13 cellular contexts compared by ENCODE assay signal in the genomic region with DNA sequence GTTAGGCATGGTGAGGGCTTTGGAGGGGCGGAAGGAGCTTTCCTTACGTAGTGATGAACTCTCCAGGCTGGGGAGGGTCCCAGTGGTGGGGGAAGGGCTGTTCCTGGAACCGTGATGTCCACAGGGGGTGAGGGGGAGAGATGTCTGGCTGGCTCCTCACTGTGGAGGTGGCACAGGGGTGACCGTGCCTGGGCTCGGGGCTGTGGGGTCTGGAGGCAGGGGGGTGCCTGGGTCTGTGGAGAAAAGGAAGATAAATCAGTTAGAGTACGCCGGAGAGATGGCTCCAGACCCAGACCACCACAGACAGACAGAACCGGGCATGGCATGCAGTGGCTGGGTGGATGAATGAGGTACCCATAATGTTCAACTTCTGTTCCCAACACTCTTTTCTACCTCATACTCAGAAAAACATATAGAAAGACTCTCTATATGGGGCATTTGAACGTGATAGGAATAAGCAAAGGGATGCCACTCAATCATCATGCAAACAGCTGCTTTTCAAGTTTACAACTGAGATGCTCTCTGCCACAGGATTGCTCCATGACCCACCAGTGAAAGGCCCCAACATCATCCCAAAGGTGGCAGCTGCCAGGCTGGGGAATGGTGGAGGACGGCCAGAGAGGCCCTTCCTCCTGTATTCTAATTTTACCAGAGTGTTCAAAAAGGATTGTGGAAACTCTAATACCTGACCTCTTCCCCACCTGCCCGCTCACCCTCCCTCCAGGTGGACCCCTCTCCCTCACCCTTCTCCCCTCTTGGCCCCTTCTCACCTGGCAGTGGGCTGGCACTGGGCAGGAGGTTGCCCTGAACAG. TPM values are rescaled to one million over a fixed set of nuclear protein-coding genes. Genes with fewer than 3 reads are reported as not detected.
DNase-seq lines count a peak whose midpoint lies in the region; ATAC-seq and TF ChIP-seq lines count a peak whose summit lies in the region.
"Had no signal": no experiment of that assay in that cellular context is flagged by ENCODE, and none has a peak within 500 bp of the region (broad histone marks: within the 10 kb centered on the region; RNA-seq: fewer than 3 reads in every experiment).

No MANE protein-coding gene starts in this region.

- CTCF ChIA-PET in activated CD8-positive, alpha-beta T cell treated with anti-CD3 and anti-CD28 coated beads for 36 hours (lab: Charles Lee) = interaction anchor here (1.2 to 3.9 kb wide), 2 partner anchors 25 to 44 kb away, joined by 4 to 25 read pairs; a partner anchor contains a TSS

- no peak for ATAC-seq in activated CD8-positive, alpha-beta T cell treated with anti-CD3 and anti-CD28 coated beads for 36 hours
- ATAC-seq in HG03457 (IDR thresholded peaks at IDR 0.05; ENCODE audit: unreplicated experiment) (no peak), HG03565 (IDR thresholded peaks at IDR 0.05; ENCODE audit: unreplicated experiment) (no peak)

- H3K36me3 Mint-ChIP-seq in activated CD8-positive, alpha-beta T cell treated with anti-CD3 and anti-CD28 coated beads for 36 hours (ENCODE audit: low read depth) = peaks cover 62% of the 10 kb centered on the region

- no peak overlapping the region for H3K4me3 Mint-ChIP-seq in activated CD8-positive, alpha-beta T cell treated with anti-CD3 and anti-CD28 coated beads for 36 hours

- peak; percentile 31 for TF ChIP-seq POLR2A in GM19099 (IDR thresholded peaks at IDR 0.05; ENCODE audit: extremely low read depth, insufficient read length, low read depth)

- H3K27me3 Mint-ChIP-seq in activated CD8-positive, alpha-beta T cell treated with anti-CD3 and anti-CD28 coated beads for 36 hours = no peaks in the 10 kb centered on the region
- H3K27me3 Mint-ChIP-seq: naive B cell had no signal

- no peaks in the 10 kb centered on the region for H3K9me3 Mint-ChIP-seq in activated CD8-positive, alpha-beta T cell treated with anti-CD3 and anti-CD28 coated beads for 36 hours
- H3K9me3 Mint-ChIP-seq: naive B cell had no signal

- no peak for TF ChIP-seq CTCF in 22Rv1 (IDR thresholded peaks at IDR 0.05)
- no peak for TF ChIP-seq CTCF in activated CD8-positive, alpha-beta T cell treated with anti-CD3 and anti-CD28 coated beads for 36 hours (IDR thresholded peaks at IDR 0.05)

- DNase-seq in activated CD8-positive, alpha-beta T cell treated with anti-CD3 and anti-CD28 coated beads for 36 hours = no peak
- peak; percentile 20 for DNase-seq in kidney tubule cell (ENCODE audit: low spot score)
- no peak for DNase-seq in stimulated activated CD4-positive, alpha-beta T cell treated with anti-CD3 and anti-CD28 coated beads, Interleukin-1b, Interleukin-23, amount 100 ng/mL, for 48 hours
- no peak for DNase-seq in T1000 (lab: John Stamatoyannopoulos, UW)
- DNase-seq: activated CD8-positive, alpha-beta memory T cell treated with anti-CD3 and anti-CD28 coated beads for 24 hours; naive B cell; NCI-H748 treated with DMSO at 0.1 percent for 48 hours; stimulated activated naive CD4-positive, alpha-beta T cell treated with Interleukin-2 at 50 U/mL for 16 hours had no signal

- H3K27ac Mint-ChIP-seq in activated CD8-positive, alpha-beta T cell treated with anti-CD3 and anti-CD28 coated beads for 36 hours = peak overlapping the region; percentile 67

- peaks cover 18% of the 10 kb centered on the region for H3K4me1 Mint-ChIP-seq in activated CD8-positive, alpha-beta T cell treated with anti-CD3 and anti-CD28 coated beads for 36 hours (ENCODE audit: low read depth)

- peak overlapping the region; percentile 90 for H3K27ac ChIP-seq in 22Rv1
- H3K27ac ChIP-seq: BLaER1 treated with 17β-estradiol and CSF1 and Interleukin-3, amounts not matched to agents 10 nM and 100 nM had no signal

- intact Hi-C loops in activated CD8-positive, alpha-beta T cell treated with anti-CD3 and anti-CD28 coated beads for 36 hours (cut with micrococcal nuclease) = no loop called here

- POLR2A ChIA-PET in activated CD8-positive, alpha-beta T cell treated with anti-CD3 and anti-CD28 coated beads for 36 hours (lab: Charles Lee) = interaction anchor here (0.8 to 5.7 kb wide), 8 partner anchors 7 to 46 kb away, joined by 3 to 51 read pairs (median 9); a partner anchor contains a TSS

RNA-seq across cellular contexts. Expression of a gene that starts 5.6 kb away (rescaled TPM):
- total RNA-seq in activated CD8-positive, alpha-beta T cell treated with anti-CD3 and anti-CD28 coated beads for 36 hours = 100 to 1,000 TPM; 647 to 663 TPM

RNA-seq across cellular contexts. Expression of a gene that starts 11.4 kb away (rescaled TPM):
- total RNA-seq in activated CD8-positive, alpha-beta T cell treated with anti-CD3 and anti-CD28 coated beads for 36 hours = 10 to 100 TPM; 60.3 to 66.9 TPM

RNA-seq across cellular contexts. Expression of a gene that starts 25.5 kb away (rescaled TPM):
- 10 to 100 TPM; 79.3 to 87.9 TPM for total RNA-seq in activated CD8-positive, alpha-beta T cell treated with anti-CD3 and anti-CD28 coated beads for 36 hours

RNA-seq across cellular contexts. Expression of a gene that starts 35.7 kb away (rescaled TPM):
- total RNA-seq in activated CD8-positive, alpha-beta T cell treated with anti-CD3 and anti-CD28 coated beads for 36 hours = 100 to 1,000 TPM; 154 to 160 TPM

RNA-seq across cellular contexts. Expression of a gene that starts 45.7 kb away (rescaled TPM):
- total RNA-seq in activated CD8-positive, alpha-beta T cell treated with anti-CD3 and anti-CD28 coated beads for 36 hours = 1 to 10 TPM; 6.8 to 7.2 TPM
